Comparison of ENCODE assay signal across 2 cellular contexts in genomic region chr10:128483216-128483615, GRCh38.
TF ChIP-seq lines count a peak whose summit lies in the region.

No MANE protein-coding gene starts in this region.

TF ChIP-seq in SK-N-SH, 30 proteins besides CTCF, POLR2A, EP300 and RAD21:
- no peak for TF ChIP-seq RFX5 (IDR thresholded peaks at IDR 0.05; ENCODE audit: low read length)
- no peak for TF ChIP-seq SMC3 (IDR thresholded peaks at IDR 0.05; ENCODE audit: low read depth, low read length)
- no peak for TF ChIP-seq POLR2AphosphoS5 (IDR thresholded peaks at IDR 0.05; ENCODE audit: low read depth, low read length)
- TF ChIP-seq RXRA (IDR thresholded peaks at IDR 0.05; ENCODE audit: borderline replicate concordance, low read depth), result no peak
- TF ChIP-seq NRF1 (IDR thresholded peaks at IDR 0.05; ENCODE audit: low read depth, low read length), result no peak
- no peak for TF ChIP-seq FOXM1 (IDR thresholded peaks at IDR 0.05; ENCODE audit: low read depth)
- TF ChIP-seq TEAD4 (IDR thresholded peaks at IDR 0.05; ENCODE audit: borderline replicate concordance, insufficient read depth), result no peak
- no peak for TF ChIP-seq YY1 (IDR thresholded peaks at IDR 0.05; ENCODE audit: low read depth)
- no peak for TF ChIP-seq MEF2A (IDR thresholded peaks at IDR 0.05; ENCODE audit: borderline replicate concordance, low read depth)
- TF ChIP-seq SIN3A (IDR thresholded peaks at IDR 0.05; ENCODE audit: borderline replicate concordance, low read depth, low read length), result no peak
- TF ChIP-seq USF2 (IDR thresholded peaks at IDR 0.05; ENCODE audit: borderline replicate concordance, low read depth, low read length), result no peak
- no peak for TF ChIP-seq PBX3 (IDR thresholded peaks at IDR 0.05)
- no peak for TF ChIP-seq REST (IDR thresholded peaks at IDR 0.05; ENCODE audit: low read depth, low read length)
- TF ChIP-seq TAF1 (IDR thresholded peaks at IDR 0.05; ENCODE audit: borderline replicate concordance, low read depth, low read length), result no peak

TF ChIP-seq in SK-N-SH treated with all-trans-retinoic acid at 6 μM for 48 hours, 23 proteins besides CTCF, POLR2A, EP300 and RAD21:
- TF ChIP-seq TCF4 (CRISPR knock-in tag; IDR thresholded peaks at IDR 0.05; ENCODE audit: borderline replicate concordance) (no peak), ARNTL (CRISPR knock-in tag; IDR thresholded peaks at IDR 0.05; ENCODE audit: borderline replicate concordance, low read depth) (no peak), ZFP30 (CRISPR knock-in tag; IDR thresholded peaks at IDR 0.05) (no peak), ISL1 (CRISPR knock-in tag; IDR thresholded peaks at IDR 0.05) (no peak), PPARA (CRISPR knock-in tag; IDR thresholded peaks at IDR 0.05; ENCODE audit: borderline replicate concordance) (no peak), SNAI2 (CRISPR knock-in tag; IDR thresholded peaks at IDR 0.05) (no peak), POU6F1 (CRISPR knock-in tag; IDR thresholded peaks at IDR 0.05; ENCODE audit: borderline replicate concordance, low read depth) (no peak), CREB5 (CRISPR knock-in tag; IDR thresholded peaks at IDR 0.05; ENCODE audit: low read depth) (no peak), ZC3H10 (CRISPR knock-in tag; IDR thresholded peaks at IDR 0.05) (no peak), ZNF70 (CRISPR knock-in tag; IDR thresholded peaks at IDR 0.05) (no peak), CSDC2 (CRISPR knock-in tag; IDR thresholded peaks at IDR 0.05) (no peak), PATZ1 (CRISPR knock-in tag; IDR thresholded peaks at IDR 0.05; ENCODE audit: borderline replicate concordance) (no peak), ZFP3 (CRISPR knock-in tag; IDR thresholded peaks at IDR 0.05) (no peak), TOX (CRISPR knock-in tag; IDR thresholded peaks at IDR 0.05; ENCODE audit: borderline replicate concordance) (no peak), ZNF565 (CRISPR knock-in tag; conservative IDR thresholded peaks at IDR 0.05; ENCODE audit: low read depth) (no peak), ESRRG (CRISPR knock-in tag; IDR thresholded peaks at IDR 0.05) (no peak), OSR1 (CRISPR knock-in tag; IDR thresholded peaks at IDR 0.05) (no peak), ZNF8 (CRISPR knock-in tag; IDR thresholded peaks at IDR 0.05) (no peak), CSRNP3 (CRISPR knock-in tag; IDR thresholded peaks at IDR 0.05) (no peak)
